2 cellular contexts compared by ENCODE assay signal in the genomic region with DNA sequence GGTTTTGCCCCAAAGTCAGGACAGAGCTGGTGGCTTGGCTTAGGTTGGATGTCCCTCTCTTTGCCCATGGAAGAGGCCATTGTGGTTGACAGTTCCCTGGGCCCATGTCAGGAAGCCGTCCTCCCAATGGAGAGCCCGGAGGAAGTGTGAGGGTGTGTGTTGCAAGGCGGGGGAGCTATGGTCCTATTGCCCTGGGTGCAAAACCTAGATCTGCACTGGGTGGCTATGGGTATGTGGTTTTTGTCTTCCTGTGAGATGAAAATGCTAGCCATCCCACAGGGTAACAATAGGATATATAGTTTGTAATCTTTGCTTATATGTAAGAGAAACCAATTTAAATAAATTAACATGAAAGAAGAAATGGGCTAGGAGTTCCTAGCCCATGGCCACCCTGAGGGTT.
TF ChIP-seq lines count a peak whose summit lies in the region.

No MANE protein-coding gene starts in this region.

TF ChIP-seq in GM23338, 12 proteins besides CTCF, POLR2A, EP300 and RAD21 (continues in another document):
- TF ChIP-seq, protein P1, sequence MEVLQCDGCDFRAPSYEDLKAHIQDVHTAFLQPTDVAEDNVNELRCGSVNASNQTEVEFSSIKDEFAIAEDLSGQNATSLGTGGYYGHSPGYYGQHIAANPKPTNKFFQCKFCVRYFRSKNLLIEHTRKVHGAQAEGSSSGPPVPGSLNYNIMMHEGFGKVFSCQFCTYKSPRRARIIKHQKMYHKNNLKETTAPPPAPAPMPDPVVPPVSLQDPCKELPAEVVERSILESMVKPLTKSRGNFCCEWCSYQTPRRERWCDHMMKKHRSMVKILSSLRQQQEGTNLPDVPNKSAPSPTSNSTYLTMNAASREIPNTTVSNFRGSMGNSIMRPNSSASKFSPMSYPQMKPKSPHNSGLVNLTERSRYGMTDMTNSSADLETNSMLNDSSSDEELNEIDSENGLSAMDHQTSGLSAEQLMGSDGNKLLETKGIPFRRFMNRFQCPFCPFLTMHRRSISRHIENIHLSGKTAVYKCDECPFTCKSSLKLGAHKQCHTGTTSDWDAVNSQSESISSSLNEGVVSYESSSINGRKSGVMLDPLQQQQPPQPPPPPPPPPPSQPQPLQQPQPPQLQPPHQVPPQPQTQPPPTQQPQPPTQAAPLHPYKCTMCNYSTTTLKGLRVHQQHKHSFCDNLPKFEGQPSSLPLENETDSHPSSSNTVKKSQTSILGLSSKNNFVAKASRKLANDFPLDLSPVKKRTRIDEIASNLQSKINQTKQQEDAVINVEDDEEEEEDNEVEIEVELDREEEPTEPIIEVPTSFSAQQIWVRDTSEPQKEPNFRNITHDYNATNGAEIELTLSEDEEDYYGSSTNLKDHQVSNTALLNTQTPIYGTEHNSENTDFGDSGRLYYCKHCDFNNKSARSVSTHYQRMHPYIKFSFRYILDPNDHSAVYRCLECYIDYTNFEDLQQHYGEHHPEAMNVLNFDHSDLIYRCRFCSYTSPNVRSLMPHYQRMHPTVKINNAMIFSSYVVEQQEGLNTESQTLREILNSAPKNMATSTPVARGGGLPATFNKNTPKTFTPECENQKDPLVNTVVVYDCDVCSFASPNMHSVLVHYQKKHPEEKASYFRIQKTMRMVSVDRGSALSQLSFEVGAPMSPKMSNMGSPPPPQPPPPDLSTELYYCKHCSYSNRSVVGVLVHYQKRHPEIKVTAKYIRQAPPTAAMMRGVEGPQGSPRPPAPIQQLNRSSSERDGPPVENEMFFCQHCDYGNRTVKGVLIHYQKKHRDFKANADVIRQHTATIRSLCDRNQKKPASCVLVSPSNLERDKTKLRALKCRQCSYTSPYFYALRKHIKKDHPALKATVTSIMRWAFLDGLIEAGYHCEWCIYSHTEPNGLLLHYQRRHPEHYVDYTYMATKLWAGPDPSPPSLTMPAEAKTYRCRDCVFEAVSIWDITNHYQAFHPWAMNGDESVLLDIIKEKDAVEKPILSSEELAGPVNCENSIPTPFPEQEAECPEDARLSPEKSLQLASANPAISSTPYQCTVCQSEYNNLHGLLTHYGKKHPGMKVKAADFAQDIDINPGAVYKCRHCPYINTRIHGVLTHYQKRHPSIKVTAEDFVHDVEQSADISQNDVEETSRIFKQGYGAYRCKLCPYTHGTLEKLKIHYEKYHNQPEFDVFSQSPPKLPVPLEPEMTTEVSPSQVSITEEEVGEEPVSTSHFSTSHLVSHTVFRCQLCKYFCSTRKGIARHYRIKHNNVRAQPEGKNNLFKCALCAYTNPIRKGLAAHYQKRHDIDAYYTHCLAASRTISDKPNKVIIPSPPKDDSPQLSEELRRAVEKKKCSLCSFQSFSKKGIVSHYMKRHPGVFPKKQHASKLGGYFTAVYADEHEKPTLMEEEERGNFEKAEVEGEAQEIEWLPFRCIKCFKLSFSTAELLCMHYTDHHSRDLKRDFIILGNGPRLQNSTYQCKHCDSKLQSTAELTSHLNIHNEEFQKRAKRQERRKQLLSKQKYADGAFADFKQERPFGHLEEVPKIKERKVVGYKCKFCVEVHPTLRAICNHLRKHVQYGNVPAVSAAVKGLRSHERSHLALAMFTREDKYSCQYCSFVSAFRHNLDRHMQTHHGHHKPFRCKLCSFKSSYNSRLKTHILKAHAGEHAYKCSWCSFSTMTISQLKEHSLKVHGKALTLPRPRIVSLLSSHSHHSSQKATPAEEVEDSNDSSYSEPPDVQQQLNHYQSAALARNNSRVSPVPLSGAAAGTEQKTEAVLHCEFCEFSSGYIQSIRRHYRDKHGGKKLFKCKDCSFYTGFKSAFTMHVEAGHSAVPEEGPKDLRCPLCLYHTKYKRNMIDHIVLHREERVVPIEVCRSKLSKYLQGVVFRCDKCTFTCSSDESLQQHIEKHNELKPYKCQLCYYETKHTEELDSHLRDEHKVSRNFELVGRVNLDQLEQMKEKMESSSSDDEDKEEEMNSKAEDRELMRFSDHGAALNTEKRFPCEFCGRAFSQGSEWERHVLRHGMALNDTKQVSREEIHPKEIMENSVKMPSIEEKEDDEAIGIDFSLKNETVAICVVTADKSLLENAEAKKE (CRISPR knock-in tag; IDR thresholded peaks at IDR 0.05), result no peak
- no peak for TF ChIP-seq ZNF331 (CRISPR knock-in tag; IDR thresholded peaks at IDR 0.05; ENCODE audit: low read depth)
- no peak for TF ChIP-seq EZH2 (IDR thresholded peaks at IDR 0.05; ENCODE audit: low read depth, unreplicated experiment)
- no peak for TF ChIP-seq NANOG (IDR thresholded peaks at IDR 0.05; ENCODE audit: borderline replicate concordance)
- no peak for TF ChIP-seq ZNF114 (CRISPR knock-in tag; IDR thresholded peaks at IDR 0.05)
- TF ChIP-seq, protein P2, sequence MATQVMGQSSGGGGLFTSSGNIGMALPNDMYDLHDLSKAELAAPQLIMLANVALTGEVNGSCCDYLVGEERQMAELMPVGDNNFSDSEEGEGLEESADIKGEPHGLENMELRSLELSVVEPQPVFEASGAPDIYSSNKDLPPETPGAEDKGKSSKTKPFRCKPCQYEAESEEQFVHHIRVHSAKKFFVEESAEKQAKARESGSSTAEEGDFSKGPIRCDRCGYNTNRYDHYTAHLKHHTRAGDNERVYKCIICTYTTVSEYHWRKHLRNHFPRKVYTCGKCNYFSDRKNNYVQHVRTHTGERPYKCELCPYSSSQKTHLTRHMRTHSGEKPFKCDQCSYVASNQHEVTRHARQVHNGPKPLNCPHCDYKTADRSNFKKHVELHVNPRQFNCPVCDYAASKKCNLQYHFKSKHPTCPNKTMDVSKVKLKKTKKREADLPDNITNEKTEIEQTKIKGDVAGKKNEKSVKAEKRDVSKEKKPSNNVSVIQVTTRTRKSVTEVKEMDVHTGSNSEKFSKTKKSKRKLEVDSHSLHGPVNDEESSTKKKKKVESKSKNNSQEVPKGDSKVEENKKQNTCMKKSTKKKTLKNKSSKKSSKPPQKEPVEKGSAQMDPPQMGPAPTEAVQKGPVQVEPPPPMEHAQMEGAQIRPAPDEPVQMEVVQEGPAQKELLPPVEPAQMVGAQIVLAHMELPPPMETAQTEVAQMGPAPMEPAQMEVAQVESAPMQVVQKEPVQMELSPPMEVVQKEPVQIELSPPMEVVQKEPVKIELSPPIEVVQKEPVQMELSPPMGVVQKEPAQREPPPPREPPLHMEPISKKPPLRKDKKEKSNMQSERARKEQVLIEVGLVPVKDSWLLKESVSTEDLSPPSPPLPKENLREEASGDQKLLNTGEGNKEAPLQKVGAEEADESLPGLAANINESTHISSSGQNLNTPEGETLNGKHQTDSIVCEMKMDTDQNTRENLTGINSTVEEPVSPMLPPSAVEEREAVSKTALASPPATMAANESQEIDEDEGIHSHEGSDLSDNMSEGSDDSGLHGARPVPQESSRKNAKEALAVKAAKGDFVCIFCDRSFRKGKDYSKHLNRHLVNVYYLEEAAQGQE (IDR thresholded peaks at IDR 0.05; ENCODE audit: unreplicated experiment), result no peak
- no peak for TF ChIP-seq JUNB (IDR thresholded peaks at IDR 0.05; ENCODE audit: unreplicated experiment)
- TF ChIP-seq POLR2AphosphoS5 (IDR thresholded peaks at IDR 0.05; ENCODE audit: low read depth), result no peak
- TF ChIP-seq, protein P3, sequence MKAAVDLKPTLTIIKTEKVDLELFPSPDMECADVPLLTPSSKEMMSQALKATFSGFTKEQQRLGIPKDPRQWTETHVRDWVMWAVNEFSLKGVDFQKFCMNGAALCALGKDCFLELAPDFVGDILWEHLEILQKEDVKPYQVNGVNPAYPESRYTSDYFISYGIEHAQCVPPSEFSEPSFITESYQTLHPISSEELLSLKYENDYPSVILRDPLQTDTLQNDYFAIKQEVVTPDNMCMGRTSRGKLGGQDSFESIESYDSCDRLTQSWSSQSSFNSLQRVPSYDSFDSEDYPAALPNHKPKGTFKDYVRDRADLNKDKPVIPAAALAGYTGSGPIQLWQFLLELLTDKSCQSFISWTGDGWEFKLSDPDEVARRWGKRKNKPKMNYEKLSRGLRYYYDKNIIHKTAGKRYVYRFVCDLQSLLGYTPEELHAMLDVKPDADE (IDR thresholded peaks at IDR 0.05), result no peak
- TF ChIP-seq EZH2phosphoT487 (IDR thresholded peaks at IDR 0.05; ENCODE audit: unreplicated experiment), result no peak

TF ChIP-seq in H1, 55 proteins besides CTCF, POLR2A, EP300 and RAD21:
- TF ChIP-seq BRCA1 (IDR thresholded peaks at IDR 0.05; ENCODE audit: low read depth, low read length) (no peak), NRF1 (IDR thresholded peaks at IDR 0.05; ENCODE audit: low read depth, low read length) (no peak), CREB1 (IDR thresholded peaks at IDR 0.05) (no peak), CBX8 (IDR thresholded peaks at IDR 0.05; ENCODE audit: borderline replicate concordance, low read depth, low read length) (no peak), SAP30 (IDR thresholded peaks at IDR 0.05; ENCODE audit: insufficient read depth, insufficient replicate concordance, low read length) (no peak), RXRA (IDR thresholded peaks at IDR 0.05; ENCODE audit: insufficient read depth, low read depth, low read length) (no peak), SIX5 (IDR thresholded peaks at IDR 0.05; ENCODE audit: low read depth, low read length) (no peak), HDAC2 (IDR thresholded peaks at IDR 0.05; ENCODE audit: borderline replicate concordance in 1 of 2, low read depth in 2 of 2, low read length in 2 of 2) (no peak), SP4 (IDR thresholded peaks at IDR 0.05; ENCODE audit: low read length) (no peak)
- TF ChIP-seq, protein P4, sequence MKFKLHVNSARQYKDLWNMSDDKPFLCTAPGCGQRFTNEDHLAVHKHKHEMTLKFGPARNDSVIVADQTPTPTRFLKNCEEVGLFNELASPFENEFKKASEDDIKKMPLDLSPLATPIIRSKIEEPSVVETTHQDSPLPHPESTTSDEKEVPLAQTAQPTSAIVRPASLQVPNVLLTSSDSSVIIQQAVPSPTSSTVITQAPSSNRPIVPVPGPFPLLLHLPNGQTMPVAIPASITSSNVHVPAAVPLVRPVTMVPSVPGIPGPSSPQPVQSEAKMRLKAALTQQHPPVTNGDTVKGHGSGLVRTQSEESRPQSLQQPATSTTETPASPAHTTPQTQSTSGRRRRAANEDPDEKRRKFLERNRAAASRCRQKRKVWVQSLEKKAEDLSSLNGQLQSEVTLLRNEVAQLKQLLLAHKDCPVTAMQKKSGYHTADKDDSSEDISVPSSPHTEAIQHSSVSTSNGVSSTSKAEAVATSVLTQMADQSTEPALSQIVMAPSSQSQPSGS (IDR thresholded peaks at IDR 0.05; ENCODE audit: low read length), result no peak
